20 cellular contexts compared by ENCODE assay signal in genomic region chr10:112832959-112833358, GRCh38.
"Had no signal": no experiment of that assay in that cellular context is flagged by ENCODE, and none has a peak within 500 bp of the region (broad histone marks: within the 10 kb centered on the region; RNA-seq: fewer than 3 reads in every experiment).

No MANE protein-coding gene starts in this region.

- H3K9ac ChIP-seq: KMS-11 had no signal

- ATAC-seq: activated CD8-positive, alpha-beta memory T cell treated with anti-CD3 and anti-CD28 coated beads, Interleukin-2, amount 10 ng/mL, durations not matched to agents 7 days and 5 days; activated T-helper 17 cell treated with anti-CD3 and anti-CD28 coated beads, Interleukin-2, amount 50 U/mL, for 72 hours had no signal

- H3K36me3 Mint-ChIP-seq: activated naive CD4-positive, alpha-beta T cell treated with anti-CD3 and anti-CD28 coated beads, Interleukin-2, amount 10 ng/mL, durations not matched to agents 7 days and 5 days had no signal

- H3K4me3 Mint-ChIP-seq: activated CD4-positive, alpha-beta T cell treated with anti-CD3 and anti-CD28 coated beads, Interleukin-2, amount 10 ng/mL, durations not matched to agents 24 days and 14 days; activated CD8-positive, alpha-beta memory T cell treated with anti-CD3 and anti-CD28 coated beads, Interleukin-2, amount 10 ng/mL, durations not matched to agents 7 days and 5 days; activated naive CD4-positive, alpha-beta T cell treated with anti-CD3 and anti-CD28 coated beads, Interleukin-2, amount 10 ng/mL, durations not matched to agents 7 days and 5 days; activated naive CD8-positive, alpha-beta T cell treated with anti-CD3 and anti-CD28 coated beads for 36 hours; activated T-cell treated with anti-CD3 and anti-CD28 coated beads, Interleukin-2, amount 50 U/mL, for 24 hours; activated T-helper 17 cell treated with anti-CD3 and anti-CD28 coated beads, Interleukin-2, amount 50 U/mL, for 72 hours; T-helper 1 cell treated with Interleukin-12 subunit alpha and Interleukin-12 subunit beta and Interleukin-4 antibody, amounts not matched to agents 30 μg/mL and 1 μg/mL, for 36 hours had no signal

- H3K4me3 ChIP-seq: breast epithelium had no signal

- H3K4me1 ChIP-seq: breast epithelium had no signal

- FAIRE-seq: RCC 7860 had no signal

- H3K36me3 ChIP-seq: breast epithelium had no signal

- H3K27me3 ChIP-seq: breast epithelium had no signal

- H3K4me1 Mint-ChIP-seq: activated CD4-positive, alpha-beta T cell treated with anti-CD3 and anti-CD28 coated beads, Interleukin-2, amount 10 ng/mL, durations not matched to agents 24 days and 14 days; activated CD8-positive, alpha-beta memory T cell treated with anti-CD3 and anti-CD28 coated beads, Interleukin-2, amount 10 ng/mL, durations not matched to agents 7 days and 5 days; activated naive CD4-positive, alpha-beta T cell treated with anti-CD3 and anti-CD28 coated beads, Interleukin-2, amount 10 ng/mL, durations not matched to agents 7 days and 5 days; activated naive CD8-positive, alpha-beta T cell treated with anti-CD3 and anti-CD28 coated beads for 36 hours; activated T-helper 17 cell treated with anti-CD3 and anti-CD28 coated beads, Interleukin-2, amount 50 U/mL, for 72 hours had no signal

- H3K27ac ChIP-seq: breast epithelium, KMS-11 had no signal

- H3K27me3 Mint-ChIP-seq: activated CD4-positive, alpha-beta T cell treated with anti-CD3 and anti-CD28 coated beads, Interleukin-2, amount 10 ng/mL, durations not matched to agents 24 days and 14 days; activated CD8-positive, alpha-beta memory T cell treated with anti-CD3 and anti-CD28 coated beads, Interleukin-2, amount 10 ng/mL, durations not matched to agents 7 days and 5 days; activated naive CD4-positive, alpha-beta T cell treated with anti-CD3 and anti-CD28 coated beads, Interleukin-2, amount 10 ng/mL, durations not matched to agents 7 days and 5 days; activated naive CD8-positive, alpha-beta T cell treated with anti-CD3 and anti-CD28 coated beads for 36 hours; activated T-cell treated with anti-CD3 and anti-CD28 coated beads, Interleukin-2, amount 50 U/mL, for 24 hours; activated T-helper 17 cell treated with anti-CD3 and anti-CD28 coated beads, Interleukin-2, amount 50 U/mL, for 72 hours had no signal

- DNase-seq: activated CD4-positive, alpha-beta T cell treated with anti-CD3 and anti-CD28 coated beads for 1 hour; activated CD4-positive, alpha-beta T cell treated with anti-CD3 and anti-CD28 coated beads, Interleukin-2, amount 10 ng/mL, durations not matched to agents 24 days and 14 days; activated CD4-positive, alpha-beta T cell treated with anti-CD3 and anti-CD28 coated beads, Interleukin-2, amount 50 U/mL, for 48 hours; activated CD8-positive, alpha-beta memory T cell treated with anti-CD3 and anti-CD28 coated beads, Interleukin-2, amount 10 ng/mL, durations not matched to agents 7 days and 5 days; activated gamma-delta T cell; activated naive CD4-positive, alpha-beta T cell treated with anti-CD3 and anti-CD28 coated beads, Interleukin-2, amount 10 ng/mL, durations not matched to agents 7 days and 5 days; activated naive CD8-positive, alpha-beta T cell treated with anti-CD3 and anti-CD28 coated beads for 36 hours; activated T-cell treated with anti-CD3 and anti-CD28 coated beads, Interleukin-2, amount 50 U/mL, for 24 hours; caudate nucleus; NCI-H1105 treated with DMSO at 0.1 percent for 48 hours; NCI-H1436 treated with DMSO at 0.1 percent for 48 hours; NCI-H187; NCI-H2081; NCI-H524; SHP77 treated with DMSO at 0.1 percent for 48 hours had no signal

- H3K27ac Mint-ChIP-seq: activated CD4-positive, alpha-beta T cell treated with anti-CD3 and anti-CD28 coated beads, Interleukin-2, amount 10 ng/mL, durations not matched to agents 24 days and 14 days; activated CD8-positive, alpha-beta memory T cell treated with anti-CD3 and anti-CD28 coated beads, Interleukin-2, amount 10 ng/mL, durations not matched to agents 7 days and 5 days; activated naive CD4-positive, alpha-beta T cell treated with anti-CD3 and anti-CD28 coated beads, Interleukin-2, amount 10 ng/mL, durations not matched to agents 7 days and 5 days; activated naive CD8-positive, alpha-beta T cell treated with anti-CD3 and anti-CD28 coated beads for 36 hours; activated T-cell treated with anti-CD3 and anti-CD28 coated beads, Interleukin-2, amount 50 U/mL, for 24 hours; activated T-helper 17 cell treated with anti-CD3 and anti-CD28 coated beads, Interleukin-2, amount 50 U/mL, for 72 hours; T-helper 1 cell treated with Interleukin-12 subunit alpha and Interleukin-12 subunit beta and Interleukin-4 antibody, amounts not matched to agents 30 μg/mL and 1 μg/mL, for 36 hours had no signal

- H3K4me2 ChIP-seq: KMS-11 had no signal

- H3K9me3 ChIP-seq: breast epithelium had no signal

- H3K9me3 Mint-ChIP-seq: activated CD4-positive, alpha-beta T cell treated with anti-CD3 and anti-CD28 coated beads, Interleukin-2, amount 10 ng/mL, durations not matched to agents 24 days and 14 days; activated naive CD8-positive, alpha-beta T cell treated with anti-CD3 and anti-CD28 coated beads for 36 hours; activated T-cell treated with anti-CD3 and anti-CD28 coated beads, Interleukin-2, amount 50 U/mL, for 24 hours; activated T-helper 17 cell treated with anti-CD3 and anti-CD28 coated beads, Interleukin-2, amount 50 U/mL, for 72 hours; T-helper 1 cell treated with Interleukin-12 subunit alpha and Interleukin-12 subunit beta and Interleukin-4 antibody, amounts not matched to agents 30 μg/mL and 1 μg/mL, for 36 hours had no signal
